Comparison of ENCODE assay signal across 8 cellular contexts in the genomic region with DNA sequence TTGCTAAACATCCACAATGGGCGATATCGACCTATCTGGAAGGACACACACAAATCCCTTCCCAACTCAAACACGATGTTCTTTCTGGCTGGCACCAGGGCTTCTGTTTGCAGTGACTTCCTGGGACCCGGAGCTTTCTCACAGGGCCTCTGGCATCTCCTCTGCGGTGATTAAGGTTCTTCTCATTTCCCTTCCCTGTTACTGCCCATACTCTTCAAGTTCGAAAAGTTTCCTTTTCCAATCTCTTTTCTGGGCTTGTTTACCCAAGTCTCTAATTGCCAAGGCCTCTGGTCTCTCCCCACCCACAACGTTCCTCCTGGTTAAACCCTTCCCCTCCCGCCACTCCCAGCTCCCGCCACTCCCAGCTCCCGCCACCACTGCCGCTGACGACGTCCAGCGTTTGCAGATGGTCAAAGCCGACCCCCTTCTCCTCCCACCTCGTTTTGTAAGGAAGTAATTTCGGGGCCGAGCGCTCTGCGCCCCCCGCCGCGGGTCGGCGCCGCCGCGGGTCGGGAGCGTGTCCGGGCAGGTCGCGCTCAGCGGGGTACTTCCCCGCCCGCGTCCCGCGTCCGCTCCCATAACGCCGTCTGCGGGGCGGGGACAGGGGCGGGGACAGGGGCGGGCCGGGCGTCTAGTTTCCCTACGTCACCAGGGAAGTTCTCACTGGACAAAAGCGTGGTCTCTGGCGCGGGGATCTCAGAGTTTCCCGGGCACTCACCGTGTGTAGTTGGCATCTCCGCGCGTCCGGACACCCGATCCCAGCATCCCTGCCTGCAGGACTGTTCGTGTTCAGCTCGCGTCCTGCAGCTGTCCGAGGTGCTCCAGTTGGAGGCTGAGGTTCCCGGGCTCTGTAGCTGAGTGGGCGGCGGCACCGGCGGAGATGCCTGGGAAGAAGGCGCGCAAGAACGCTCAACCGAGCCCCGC. TPM values are rescaled to one million over a fixed set of nuclear protein-coding genes. Genes with fewer than 3 reads are reported as not detected.
DNase-seq lines count a peak whose midpoint lies in the region; ATAC-seq and FAIRE-seq lines count a peak whose summit lies in the region.

Gene PMAIP1 (plus strand): TSS at position 699 of the 924 bp plus-strand sequence. CDS start 182 bp downstream, at position 881.

- intact Hi-C loops in T-helper 2 cell treated with Interferon-gamma antibody and Interleukin-4, amounts not matched to agents 100 ng/mL and 5 ng/mL, for 36 hours (cut with micrococcal nuclease): loop anchor here (1.0 to 2.0 kb wide), 2 partner anchors 14 to 63 kb away; no protein-coding TSS in a partner anchor
- intact Hi-C loops in sciatic nerve (cut with DNase I): no loop called here

- ATAC-seq in HG02973 (IDR thresholded peaks at IDR 0.05; ENCODE audit: unreplicated experiment) (peak; percentile 59), sciatic nerve (peak; percentile 95)

- FAIRE-seq in GM18507 (lab: Jason Lieb, UNC): peak; percentile 76

- peak; percentile 80 for DNase-seq in GM18507 (ENCODE audit: extremely low spot score, insufficient read length, low read depth)
- DNase-seq in NCI-H2029 (lab: John Stamatoyannopoulos, UW): peak; percentile 79
- DNase-seq in anterior cingulate cortex (lab: John Stamatoyannopoulos, UW): peak in 49 of 58 donors; percentile 2 to 71 (median 34)
- DNase-seq in hepatic stellate cell (ENCODE audit: low spot score): peak; percentile 88
- peak; percentile 86 for DNase-seq in sciatic nerve (ENCODE audit: low spot score)
- no peak for DNase-seq in cortex of kidney (lab: John Stamatoyannopoulos, UW)

RNA-seq across cellular contexts. Expression of gene PMAIP1, which starts in this region (rescaled TPM):
- total RNA-seq in T-helper 2 cell treated with Interferon-gamma antibody and Interleukin-4, amounts not matched to agents 100 ng/mL and 5 ng/mL, for 36 hours: 23.6 and 24.1 TPM in 2 replicates
- 1.2 TPM for total RNA-seq in sciatic nerve

Comparison
In these comparisons a context has a peak if more than half of its experiments do, and no peak if none do; other contexts are left out.
1. RNA of gene PMAIP1 (total RNA-seq): 23.6 to 24.1 TPM in T-helper 2 cell treated with Interferon-gamma antibody and Interleukin-4, amounts not matched to agents 100 ng/mL and 5 ng/mL, for 36 hours; 1.2 TPM in sciatic nerve (single experiment); every median in the first group is over 10 times any median in the second.